In the genomic region with DNA sequence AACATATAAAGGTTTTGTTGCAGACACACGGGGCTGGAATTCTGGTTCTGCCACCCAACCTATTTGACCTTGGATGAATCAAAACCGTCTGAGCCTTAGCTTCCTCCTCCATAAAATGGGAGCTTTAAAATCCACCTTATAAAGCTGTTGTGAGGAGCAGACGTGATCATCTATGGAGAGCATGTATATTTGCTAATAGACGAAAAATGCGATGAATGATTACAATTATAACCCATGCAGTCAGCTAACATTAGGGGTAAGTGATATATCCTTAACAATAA, we compare ENCODE assay signal across 7 cellular contexts. TPM values are rescaled to one million over a fixed set of nuclear protein-coding genes. Genes with fewer than 3 reads are reported as not detected.
DNase-seq lines count a peak whose midpoint lies in the region; ATAC-seq and TF ChIP-seq lines count a peak whose summit lies in the region.

No MANE protein-coding gene starts in this region.

- DNase-seq in HFF-Myc (ENCODE audit: extremely low read depth, low read depth) (no peak), T-helper 17 cell (no peak), fibroblast of villous mesenchyme (ENCODE audit: low read depth) (no peak), SKM-1 treated with dmso at 0.1 percent for 144 hours (lab: John Stamatoyannopoulos, UW; ENCODE audit: unreplicated experiment) (no peak), lower leg skin (ENCODE audit: low spot score in 2 of 2) (no peak)
- no peak for DNase-seq in stimulated activated naive CD4-positive, alpha-beta T cell (lab: John Stamatoyannopoulos, UW)

- intact Hi-C loops in lower leg skin (cut with DNase I; ENCODE audit: low total_unique reads) = no loop called here

- WGBS in lower leg skin, 2 donors = 29 to 32% methylated on average over 5 of the region's 5 CpGs

- peak overlapping the region in 20 of 21 experiments; percentile 55 to 100 (median 97) for H3K27ac ChIP-seq in skin epidermis

- no peak for TF ChIP-seq POLR2A in lower leg skin (IDR thresholded peaks at IDR 0.05)

- H3K27ac Mint-ChIP-seq in T-helper 17 cell = peak overlapping the region; percentile 94

- H3K4me3 ChIP-seq in HFF-Myc (replicated peaks; ENCODE audit: low read depth, low read length) (peak overlapping the region; percentile 84), fibroblast of villous mesenchyme (ENCODE audit: low read depth, low read length) (peak overlapping the region; percentile 90), skin epidermis (peak overlapping the region; percentile 85 to 94 (median 89)), lower leg skin (ENCODE audit: low read depth, poor library complexity, severe bottlenecking) (no peak overlapping the region)

- H3K9me3 ChIP-seq in T-helper 17 cell (ENCODE audit: control insufficient read depth, low read length, poor library complexity, severe bottlenecking) = no peaks in the 10 kb centered on the region

- TF ChIP-seq CTCF in HFF-Myc (IDR thresholded peaks at IDR 0.05; ENCODE audit: low read depth, low read length, missing control alignments) = no peak
- TF ChIP-seq CTCF in fibroblast of villous mesenchyme (IDR thresholded peaks at IDR 0.05; ENCODE audit: insufficient read depth, low read depth, low read length) = no peak
- no peak for TF ChIP-seq CTCF in lower leg skin (IDR thresholded peaks at IDR 0.05)

- ATAC-seq in T-helper 17 cell = no peak

- peaks cover 4% of the 10 kb centered on the region for H3K36me3 Mint-ChIP-seq in T-helper 17 cell (ENCODE audit: low read depth)

- H3K4me1 Mint-ChIP-seq in T-helper 17 cell = peaks cover 24% of the 10 kb centered on the region

- peak overlapping the region; percentile 95 for H3K4me3 Mint-ChIP-seq in T-helper 17 cell

- no peaks in the 10 kb centered on the region for H3K27me3 Mint-ChIP-seq in T-helper 17 cell

RNA-seq across cellular contexts. Expression of gene NUP153, which starts 0.6 kb away (rescaled TPM):
- total RNA-seq in T-helper 17 cell (10 to 100 TPM; 63.3 to 66.3 TPM), fibroblast of villous mesenchyme (33.2 and 44.5 TPM in 2 replicates), lower leg skin (10 to 100 TPM; 35.5 to 42.2 (median 40.5) TPM)
